ENCODE assay signal across 8 cellular contexts in genomic region chr6:95091823-95092436, GRCh38.
DNase-seq lines count a peak whose midpoint lies in the region; ATAC-seq, FAIRE-seq and TF ChIP-seq lines count a peak whose summit lies in the region.

No MANE protein-coding gene starts in this region.

- H3K4me1 ChIP-seq in GM12878 (ENCODE audit: control insufficient read depth, insufficient read depth, low read length) (no peaks in the 10 kb centered on the region), liver (ENCODE audit: control insufficient read depth in 4 of 4, insufficient read depth in 4 of 4, low read length in 3 of 4) (peaks cover 0 to 24% (median 11%) of the 10 kb centered on the region in 4 donors)

- intact Hi-C loops in GM12878 (cut with micrococcal nuclease; ENCODE audit: unreplicated experiment), result loop anchor here (1.0 kb wide), 1 partner anchor 455 kb away; no protein-coding TSS in a partner anchor

- H3K27ac ChIP-seq in GM12878 (ENCODE audit: control insufficient read depth, insufficient read depth) (no peak overlapping the region), liver (ENCODE audit: low read depth in 1 of 2, low read length in 2 of 2) (no peak overlapping the region)

- peak; percentile 86 for ATAC-seq in GM19395 (IDR thresholded peaks at IDR 0.05; ENCODE audit: unreplicated experiment)
- peak; percentile 97 for ATAC-seq in HG03378 (IDR thresholded peaks at IDR 0.05; ENCODE audit: unreplicated experiment)
- ATAC-seq in GM12878, result peak; percentile 88

- TF ChIP-seq EP300 in GM12878 (IDR thresholded peaks at IDR 0.05; ENCODE audit: borderline replicate concordance in 1 of 2, control insufficient read depth in 1 of 2, low read depth in 2 of 2, low read length in 2 of 2), result no peak

- in situ Hi-C loops in GM12878 (cut with MboI), result no loop called here

- no peak overlapping the region for H3K4me3 ChIP-seq in GM12878
- H3K4me3 ChIP-seq in liver (ENCODE audit: low read depth in 1 of 3, low read length in 3 of 3), result peak overlapping the region; percentile 41 to 56 (median 46)

- DNase-seq in D341Med (ENCODE audit: low spot score) (peak; percentile 20), NCI-H460 (ENCODE audit: extremely low read depth, low read depth) (peak; percentile 36), GM12878 (ENCODE audit: low read depth, low spot score) (no peak), mesenteric fat pad (ENCODE audit: low spot score) (no peak)
- no peak for DNase-seq in activated effector memory CD4-positive, alpha-beta T cell treated with Interleukin-2 at 50 U/mL for 16 hours

- SMC1A ChIA-PET in GM12878 (lab: Charles Lee; ENCODE audit: uncharacterized antibody, unreplicated experiment), result interaction anchor here (0.5 to 3.0 kb wide), 10 partner anchors 11 to 682 kb away, joined by 3 to 24 read pairs (median 3); no protein-coding TSS in a partner anchor

- H3K9me3 ChIP-seq in GM12878 (replicated peaks; ENCODE audit: control insufficient read depth, insufficient read depth, low read length), result no peaks in the 10 kb centered on the region
- H3K9me3 ChIP-seq in liver (ENCODE audit: control insufficient read depth in 4 of 4, low read length in 3 of 4), result no peaks in the 10 kb centered on the region

- POLR2A ChIA-PET in GM12878 (lab: Charles Lee), result no interaction called here

- H3K27me3 ChIP-seq in GM12878 (replicated peaks in 1 of 2; ENCODE audit: control insufficient read depth in 2 of 2, insufficient read depth in 2 of 2, low read length in 1 of 2) (no peaks in the 10 kb centered on the region), liver (ENCODE audit: control insufficient read depth in 4 of 4, insufficient read depth in 4 of 4, low read length in 3 of 4) (no peaks in the 10 kb centered on the region)

- no peak overlapping the region for H2AFZ ChIP-seq in GM12878 (ENCODE audit: control insufficient read depth, low read depth, low read length)

- RAD21 ChIA-PET in GM12878 (lab: Charles Lee; ENCODE audit: unreplicated experiment), result interaction anchor here (0.7 to 2.0 kb wide), 5 partner anchors 10 to 1669 kb away, joined by 3 to 6 read pairs (median 5); no protein-coding TSS in a partner anchor

- no peak for FAIRE-seq in GM12878 (lab: Jason Lieb, UNC)

- no peaks in the 10 kb centered on the region for H3K79me2 ChIP-seq in GM12878 (ENCODE audit: control insufficient read depth, insufficient read depth, low read length)

- H3K36me3 ChIP-seq in GM12878 (ENCODE audit: control insufficient read depth in 2 of 2, insufficient read depth in 2 of 2, low read length in 1 of 2) (no peaks in the 10 kb centered on the region), liver (ENCODE audit: control insufficient read depth in 4 of 4, insufficient read depth in 3 of 4, low read depth in 1 of 4, low read length in 3 of 4) (no peaks in the 10 kb centered on the region)

- TF ChIP-seq POLR2A in GM12878 (IDR thresholded peaks at IDR 0.05; ENCODE audit: low read depth, low read length), result no peak

- WGBS in GM12878 (ENCODE audit: insufficient coverage, insufficient replicate concordance, low lambda C conversion rate, missing lambda C conversion rate), result 47% methylated on average over 5 of the region's 5 CpGs
- 44% methylated on average over 5 of the region's 5 CpGs for WGBS in liver

- no TSS peak for BruUV-seq in GM12878 (replicated peaks; lab: Mats Ljungman, UMichigan)

- TF ChIP-seq RAD21 in GM12878 (IDR thresholded peaks at IDR 0.05; ENCODE audit: insufficient read depth, low read depth, low read length) (peak; percentile 72), liver (IDR thresholded peaks at IDR 0.05) (peak; percentile 86)

- TF ChIP-seq CTCF in GM12878 (IDR thresholded peaks at IDR 0.05 in 2 of 3, conservative IDR thresholded peaks at IDR 0.05 in 1 of 3; ENCODE audit: control insufficient read depth in 2 of 3, extremely low read depth in 1 of 3, insufficient read depth in 1 of 3, low read depth in 3 of 3, low read length in 3 of 3), result peak; percentile 44 to 59 (median 45); a peak in 5 of 6 replicates
- peak; percentile 54 for TF ChIP-seq CTCF in liver (IDR thresholded peaks at IDR 0.05; ENCODE audit: low read depth, low read length, missing input control)

- H3K9ac ChIP-seq in GM12878 (ENCODE audit: control insufficient read depth, insufficient read depth, low read length) (no peak overlapping the region), liver (ENCODE audit: low read depth in 1 of 2, low read length in 2 of 2) (peak overlapping the region in 1 of 2 donors; percentile 55)

- no peaks in the 10 kb centered on the region for H4K20me1 ChIP-seq in GM12878 (ENCODE audit: control insufficient read depth, insufficient read depth)

- H3K4me2 ChIP-seq in GM12878 (ENCODE audit: control insufficient read depth, insufficient read depth), result no peak overlapping the region

- CTCF ChIA-PET in GM12878 (lab: Yijun Ruan, JAX), result interaction anchor here (0.5 to 3.3 kb wide), 19 partner anchors 9 to 1669 kb away, joined by 3 to 14 read pairs (median 3); no protein-coding TSS in a partner anchor

TF ChIP-seq in GM12878, 131 proteins besides CTCF, POLR2A, EP300 and RAD21:
- TF ChIP-seq SMC3 (IDR thresholded peaks at IDR 0.05; ENCODE audit: borderline replicate concordance, low read length) (peak; percentile 64; the same call in 1 of the 2 replicates), NFYA (IDR thresholded peaks at IDR 0.05; ENCODE audit: borderline replicate concordance, low read depth, low read length) (no peak)

TF ChIP-seq in liver, 16 proteins besides CTCF, POLR2A, EP300 and RAD21:
- TF ChIP-seq YY1 (IDR thresholded peaks at IDR 0.05) (peak; percentile 47), ZBTB33 (IDR thresholded peaks at IDR 0.05) (no peak)
- TF ChIP-seq, protein P1, sequence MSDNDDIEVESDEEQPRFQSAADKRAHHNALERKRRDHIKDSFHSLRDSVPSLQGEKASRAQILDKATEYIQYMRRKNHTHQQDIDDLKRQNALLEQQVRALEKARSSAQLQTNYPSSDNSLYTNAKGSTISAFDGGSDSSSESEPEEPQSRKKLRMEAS (IDR thresholded peaks at IDR 0.05), result no peak
TF ChIP-seq in liver: peak in this region for 1.

Comparison
In these comparisons a context has a peak if more than half of its experiments do, and no peak if none do; other contexts are left out.
1. DNase-seq: peak in D341Med (single experiment) and NCI-H460 (single experiment); none in GM12878 (single experiment), mesenteric fat pad (single experiment) and activated effector memory CD4-positive, alpha-beta T cell treated with Interleukin-2 at 50 U/mL for 16 hours (single experiment).
2. Peak in every context shown above with its lines, with median percentiles within 50 percentile points of each other: ATAC-seq.